29 cellular contexts compared by ENCODE assay signal in the genomic region with DNA sequence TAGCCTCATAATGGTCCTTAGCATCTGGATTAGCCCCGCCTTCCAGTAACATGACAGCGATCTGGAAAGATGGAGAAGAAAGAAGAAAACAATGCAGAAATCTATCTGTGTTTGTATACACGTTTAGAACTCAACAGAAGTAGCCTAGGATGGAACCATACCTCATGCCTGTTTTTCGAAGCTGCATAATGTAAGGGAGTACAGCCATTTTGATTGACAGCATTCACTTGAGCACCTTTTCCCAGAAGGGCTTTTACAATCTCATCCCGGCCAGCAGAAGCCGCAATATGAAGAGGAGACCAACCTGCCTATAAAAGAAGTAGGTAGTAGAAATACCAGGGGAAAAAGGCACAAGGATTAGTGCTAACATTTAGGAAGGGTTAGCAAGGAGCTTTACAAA. TPM values are rescaled to one million over a fixed set of nuclear protein-coding genes. Genes with fewer than 3 reads are reported as not detected.
"Had no signal": no experiment of that assay in that cellular context is flagged by ENCODE, and none has a peak within 500 bp of the region (broad histone marks: within the 10 kb centered on the region; RNA-seq: fewer than 3 reads in every experiment).

No MANE protein-coding gene starts in this region.

- H3K27me3 ChIP-seq: left lung, ovary, right atrium auricular region, right lobe of liver, testis, thyroid gland, transverse colon, upper lobe of left lung, vagina had no signal

- H3K4me2 ChIP-seq: smooth muscle cell had no signal

- H3K36me3 ChIP-seq: ovary, right atrium auricular region, transverse colon had no signal

- H3K4me1 ChIP-seq: right lobe of liver, testis, thyroid gland had no signal

- H3K27me3 Mint-ChIP-seq: naive thymus-derived CD8-positive, alpha-beta T cell; progenitor cell of endocrine pancreas; stimulated activated memory B cell treated with anti-CD40 and anti-IgM and Interleukin-4, amounts not matched to agents 10 μg/mL and 1 μg/mL and 100 μg/mL, for 72 hours had no signal

- H3K9me3 Mint-ChIP-seq: naive thymus-derived CD8-positive, alpha-beta T cell; nephron progenitor cell; stimulated activated memory B cell treated with anti-CD40 and anti-IgM and Interleukin-4, amounts not matched to agents 10 μg/mL and 1 μg/mL and 100 μg/mL, for 72 hours had no signal

- H3K27ac Mint-ChIP-seq: nephron progenitor cell; progenitor cell of endocrine pancreas; stimulated activated memory B cell treated with anti-CD40 and anti-IgM and Interleukin-4, amounts not matched to agents 10 μg/mL and 1 μg/mL and 100 μg/mL, for 72 hours had no signal

- ATAC-seq: left lung; lower lobe of right lung; naive thymus-derived CD8-positive, alpha-beta T cell; right lobe of liver; stimulated activated memory B cell treated with anti-CD40 and anti-IgM and Interleukin-4, amounts not matched to agents 10 μg/mL and 1 μg/mL and 100 μg/mL, for 72 hours; stimulated activated naive CD8-positive, alpha-beta T cell treated with anti-CD3 and anti-CD28 coated beads, Interleukin-15, Interleukin-2, amounts not matched to agents 100 U/mL and 50 U/mL, for 24 hours had no signal

- H3K9me3 ChIP-seq: left lung, lower lobe of right lung, ovary, right atrium auricular region, right lobe of liver, testis, thyroid gland, transverse colon, upper lobe of left lung, vagina had no signal

- H3K4me3 Mint-ChIP-seq: naive thymus-derived CD8-positive, alpha-beta T cell; nephron progenitor cell; stimulated activated memory B cell treated with anti-CD40 and anti-IgM and Interleukin-4, amounts not matched to agents 10 μg/mL and 1 μg/mL and 100 μg/mL, for 72 hours had no signal

- DNase-seq: hippocampal formation; kidney glomerular epithelial cell; left colon; left lung; lower lobe of right lung; mammary epithelial cell; mesenchymal stem cell; naive thymus-derived CD8-positive, alpha-beta T cell; nephron progenitor cell; ovary; right lobe of liver; stimulated activated CD4-positive, alpha-beta T cell treated with anti-CD3 and anti-CD28 coated beads, Interleukin-1b, Interleukin-23, amount 100 ng/mL, for 48 hours; stimulated activated CD4-positive, alpha-beta T cell treated with anti-CD3 and anti-CD28 coated beads, Interleukin-2, amount 100 ng/mL, for 48 hours; stimulated activated CD4-positive, alpha-beta T cell treated with anti-CD3 and anti-CD28 coated beads, Interleukin-4, amount 100 ng/mL, for 4 hours; stimulated activated CD8-positive, alpha-beta memory T cell treated with anti-CD3 and anti-CD28 coated beads, Interleukin-4, amount 100 ng/mL, for 48 hours; stimulated activated naive CD8-positive, alpha-beta T cell treated with anti-CD3 and anti-CD28 coated beads, Interleukin-15, Interleukin-2, amounts not matched to agents 100 U/mL and 50 U/mL, for 24 hours; stomach; testis; thyroid gland; transverse colon; upper lobe of left lung had no signal

- H3K4me3 ChIP-seq: left lung, lower lobe of right lung, ovary, right atrium auricular region, right lobe of liver, smooth muscle cell, stomach, testis, thyroid gland, transverse colon, upper lobe of left lung, vagina had no signal

- H3K4me1 Mint-ChIP-seq: stimulated activated memory B cell treated with anti-CD40 and anti-IgM and Interleukin-4, amounts not matched to agents 10 μg/mL and 1 μg/mL and 100 μg/mL, for 72 hours had no signal

- FAIRE-seq: keratinocyte had no signal

- H3K27ac ChIP-seq: left lung, lower lobe of right lung, ovary, right atrium auricular region, right lobe of liver, stomach, testis, thyroid gland, transverse colon, upper lobe of left lung, vagina had no signal

RNA-seq across cellular contexts. Expression of a gene that starts 42.9 kb away (rescaled TPM):
- total RNA-seq: liver, right atrium auricular region, right lobe of liver, skeletal muscle tissue had no signal
- polyA plus RNA-seq: liver, smooth muscle cell had no signal
